Comparison of ENCODE assay signal across 8 cellular contexts in the genomic region with DNA sequence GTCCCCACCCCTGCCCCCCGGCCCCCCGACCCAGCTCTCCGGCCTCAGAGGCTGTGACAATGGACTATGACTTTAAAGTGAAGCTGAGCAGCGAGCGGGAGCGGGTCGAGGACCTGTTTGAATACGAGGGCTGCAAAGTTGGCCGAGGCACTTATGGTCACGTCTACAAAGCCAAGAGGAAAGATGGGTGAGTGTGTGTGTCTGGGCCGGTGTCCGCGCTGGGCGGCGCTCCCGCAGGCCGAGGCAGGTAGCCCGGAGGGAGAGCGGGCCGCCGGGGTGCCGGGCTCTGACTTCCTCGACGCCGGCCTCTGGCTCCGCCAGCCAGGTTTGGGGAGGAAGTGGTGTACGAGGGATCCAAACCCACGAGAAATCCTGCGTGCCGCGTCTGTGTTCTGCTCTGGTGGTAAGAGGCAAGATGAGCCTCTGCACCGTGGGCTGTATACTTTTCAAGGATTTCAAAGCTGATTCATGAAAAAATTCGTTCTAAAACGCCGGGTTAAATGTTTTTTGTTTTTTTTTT. TPM values are rescaled to one million over a fixed set of nuclear protein-coding genes. Genes with fewer than 3 reads are reported as not detected.
DNase-seq lines count a peak whose midpoint lies in the region; ATAC-seq and TF ChIP-seq lines count a peak whose summit lies in the region.

No MANE protein-coding gene starts in this region.

- H3K9me3 Mint-ChIP-seq in activated naive CD8-positive, alpha-beta T cell treated with anti-CD3 and anti-CD28 coated beads, Interleukin-2, amount 10 ng/mL, durations not matched to agents 7 days and 5 days = no peaks in the 10 kb centered on the region

- TF ChIP-seq CTCF in heart right ventricle (IDR thresholded peaks at IDR 0.05) (peak in 1 of 9 donors; percentile 8), vagina (IDR thresholded peaks at IDR 0.05) (no peak)

- H3K9me3 ChIP-seq in heart right ventricle (no peaks in the 10 kb centered on the region), vagina (no peaks in the 10 kb centered on the region)

- H3K4me3 Mint-ChIP-seq in activated naive CD8-positive, alpha-beta T cell treated with anti-CD3 and anti-CD28 coated beads, Interleukin-2, amount 10 ng/mL, durations not matched to agents 7 days and 5 days = peak overlapping the region; percentile 91

- peaks cover 4% of the 10 kb centered on the region for H3K27me3 Mint-ChIP-seq in activated naive CD8-positive, alpha-beta T cell treated with anti-CD3 and anti-CD28 coated beads, Interleukin-2, amount 10 ng/mL, durations not matched to agents 7 days and 5 days

- in situ Hi-C loops in Caki2 (cut with HindIII; ENCODE audit: low pct_unique_long_range_greater_than_20kb, low sequenced_read_pairs) (no loop called here), SK-MEL-5 (cut with HindIII; ENCODE audit: low pct_unique_long_range_greater_than_20kb, low sequenced_read_pairs) (no loop called here)

- H3K36me3 ChIP-seq in heart right ventricle (no peaks in the 10 kb centered on the region), vagina (no peaks in the 10 kb centered on the region)

- no peak for TF ChIP-seq POLR2A in vagina (IDR thresholded peaks at IDR 0.05)

- peak overlapping the region; percentile 70 to 98 (median 94) for H3K27ac ChIP-seq in heart right ventricle
- H3K27ac ChIP-seq in vagina = peak overlapping the region; percentile 91

- 0% methylated on average over 35 of the region's 35 CpGs for WGBS in heart right ventricle, 2 donors

- peak overlapping the region; percentile 82 for H3K27ac Mint-ChIP-seq in activated naive CD8-positive, alpha-beta T cell treated with anti-CD3 and anti-CD28 coated beads, Interleukin-2, amount 10 ng/mL, durations not matched to agents 7 days and 5 days

- DNase-seq in Caki2 (ENCODE audit: low read depth) = peak; percentile 30
- peak; percentile 29 for DNase-seq in SK-MEL-5 (ENCODE audit: low read depth, low spot score)
- DNase-seq in activated naive CD8-positive, alpha-beta T cell treated with anti-CD3 and anti-CD28 coated beads, Interleukin-2, amount 10 ng/mL, durations not matched to agents 7 days and 5 days = peak; percentile 73
- DNase-seq in heart right ventricle = peak; percentile 44 to 54
- peak; percentile 87 for DNase-seq in posterior vena cava (ENCODE audit: low spot score)
- no peak for DNase-seq in vagina (ENCODE audit: extremely low spot score in 2 of 2)

- H3K27me3 ChIP-seq in heart right ventricle (no peaks in the 10 kb centered on the region), vagina (no peaks in the 10 kb centered on the region)

- H3K36me3 Mint-ChIP-seq in activated naive CD8-positive, alpha-beta T cell treated with anti-CD3 and anti-CD28 coated beads, Interleukin-2, amount 10 ng/mL, durations not matched to agents 7 days and 5 days = no peaks in the 10 kb centered on the region

- intact Hi-C loops in heart right ventricle (cut with DNase I) (loop anchor here in 4 of 10 donors (1.0 to 10.0 kb wide), 7 partner anchors 32 to 303 kb away; a partner anchor contains a TSS), posterior vena cava (cut with DNase I) (no loop called here), vagina (cut with DNase I) (loop anchor here (10.0 kb wide), 1 partner anchor 440 kb away; no protein-coding TSS in a partner anchor)

- peaks cover 0 to 36% (median 25%) of the 10 kb centered on the region in 9 donors for H3K4me1 ChIP-seq in heart right ventricle
- peaks cover 21% of the 10 kb centered on the region for H3K4me1 ChIP-seq in vagina

- ATAC-seq in GM19468 (IDR thresholded peaks at IDR 0.05; ENCODE audit: extremely low read depth, unreplicated experiment) = peak; percentile 11
- peak; percentile 31 for ATAC-seq in HG03571 (IDR thresholded peaks at IDR 0.05; ENCODE audit: unreplicated experiment)
- ATAC-seq in activated naive CD8-positive, alpha-beta T cell treated with anti-CD3 and anti-CD28 coated beads, Interleukin-2, amount 10 ng/mL, durations not matched to agents 7 days and 5 days (ENCODE audit: low read depth) = peak; percentile 56
- ATAC-seq in heart right ventricle = peak; percentile 48 to 78 (median 58)

- POLR2A ChIA-PET in activated naive CD8-positive, alpha-beta T cell treated with anti-CD3 and anti-CD28 coated beads, Interleukin-2, amount 10 ng/mL, durations not matched to agents 7 days and 5 days (lab: Charles Lee) = interaction anchor here (1.4 to 1.6 kb wide), 2 partner anchors 32 to 69 kb away, joined by 3 to 5 read pairs; a partner anchor contains a TSS

- H3K4me1 Mint-ChIP-seq in activated naive CD8-positive, alpha-beta T cell treated with anti-CD3 and anti-CD28 coated beads, Interleukin-2, amount 10 ng/mL, durations not matched to agents 7 days and 5 days = peaks cover 23% of the 10 kb centered on the region

- H3K4me3 ChIP-seq in heart right ventricle (peak overlapping the region; percentile 74 to 98 (median 88)), vagina (peak overlapping the region; percentile 88 to 99)

RNA-seq across cellular contexts. Expression of a gene that starts 0.7 kb away (rescaled TPM):
- total RNA-seq in Caki2 (2014; rRNA removed; shearing (Covaris generic); ENCODE audit: low replicate concordance) = 5.6 and 12.7 TPM in 2 replicates
- total RNA-seq in SK-MEL-5 (2014; rRNA removed; shearing (Covaris generic)) = 24.6 and 27.4 TPM in 2 replicates
- polyA plus RNA-seq in SK-MEL-5 (2015; cell fraction: cytosol; rRNA removed) = 18.9 and 21.4 TPM in 2 replicates
- polyA plus RNA-seq in SK-MEL-5 (2015; cell fraction: nucleus; rRNA removed) = 27.5 and 29.0 TPM in 2 replicates
- 10 to 100 TPM; 13.7 to 15.1 TPM for total RNA-seq in activated naive CD8-positive, alpha-beta T cell treated with anti-CD3 and anti-CD28 coated beads, Interleukin-2, amount 10 ng/mL, durations not matched to agents 7 days and 5 days
- total RNA-seq in heart right ventricle (10 to 100 TPM in 2 of 10 donors, 1 to 10 TPM in 8; 6.4 to 11.0 (median 9.2) TPM), posterior vena cava (10 to 100 TPM; 12.5 to 14.4 TPM), vagina (11.3 TPM)
- polyA plus RNA-seq in heart right ventricle = 10 to 100 TPM in 1 of 2 donors, 1 to 10 TPM in 1; 9.1 to 12.5 TPM

RNA-seq across cellular contexts. Expression of a gene that starts 32.5 kb away (rescaled TPM):
- 10.2 and 11.8 TPM in 2 replicates for total RNA-seq in Caki2 (2014; rRNA removed; shearing (Covaris generic); ENCODE audit: low replicate concordance)
- total RNA-seq in SK-MEL-5 (2014; rRNA removed; shearing (Covaris generic)) = 52.0 and 55.1 TPM in 2 replicates
- 44.3 and 44.7 TPM in 2 replicates for polyA plus RNA-seq in SK-MEL-5 (2015; cell fraction: cytosol; rRNA removed)
- 25.9 and 36.0 TPM in 2 replicates for polyA plus RNA-seq in SK-MEL-5 (2015; cell fraction: nucleus; rRNA removed)
- total RNA-seq in activated naive CD8-positive, alpha-beta T cell treated with anti-CD3 and anti-CD28 coated beads, Interleukin-2, amount 10 ng/mL, durations not matched to agents 7 days and 5 days = 10 to 100 TPM; 40.4 to 43.3 TPM
- total RNA-seq in heart right ventricle = 10 to 100 TPM; 17.2 to 26.6 (median 24.5) TPM
- 10 to 100 TPM in 1 of 2 donors, 1 to 10 TPM in 1; 8.8 to 15.7 TPM for polyA plus RNA-seq in heart right ventricle
- 10 to 100 TPM; 24.5 to 30.9 TPM for total RNA-seq in posterior vena cava
- 22.1 TPM for total RNA-seq in vagina

Comparison
In these comparisons a context has a peak if more than half of its experiments do, and no peak if none do; other contexts are left out.
1. DNase-seq: peak in Caki2 (single experiment), SK-MEL-5 (single experiment), activated naive CD8-positive, alpha-beta T cell treated with anti-CD3 and anti-CD28 coated beads, Interleukin-2, amount 10 ng/mL, durations not matched to agents 7 days and 5 days (single experiment), heart right ventricle (2 of 2) and posterior vena cava (single experiment); none in vagina (0 of 2).
2. Peak in every context shown above with its lines, with median percentiles within 50 percentile points of each other: ATAC-seq.